ENCODE assay signal across 10 cellular contexts in genomic region chr1:204461331-204462228, GRCh38. TPM values are rescaled to one million over a fixed set of nuclear protein-coding genes. Genes with fewer than 3 reads are reported as not detected.
DNase-seq lines count a peak whose midpoint lies in the region; ATAC-seq, FAIRE-seq and TF ChIP-seq lines count a peak whose summit lies in the region.
"Had no signal": no experiment of that assay in that cellular context is flagged by ENCODE, and none has a peak within 500 bp of the region (broad histone marks: within the 10 kb centered on the region; RNA-seq: fewer than 3 reads in every experiment).

No MANE protein-coding gene starts in this region.

- H3K4me2 ChIP-seq in endothelial cell of umbilical vein (ENCODE audit: insufficient read depth, low read length): peak overlapping the region; percentile 73

- H3K4me1 Mint-ChIP-seq in stimulated activated naive CD8-positive, alpha-beta T cell treated with anti-CD3 and anti-CD28 coated beads, Interleukin-15, amount 100 ng/mL, for 72 hours: peaks cover 61% of the 10 kb centered on the region

- no peak for TF ChIP-seq POLR2A in endothelial cell of umbilical vein (IDR thresholded peaks at IDR 0.05; ENCODE audit: low read depth, low read length)

- no peaks in the 10 kb centered on the region for H3K9me1 ChIP-seq in endothelial cell of umbilical vein (replicated peaks; ENCODE audit: control insufficient read depth, extremely low read depth, insufficient read depth, low read length)

- TF ChIP-seq CTCF in endothelial cell of umbilical vein (IDR thresholded peaks at IDR 0.05; ENCODE audit: extremely low read depth in 1 of 2, insufficient read depth in 1 of 2, low read depth in 1 of 2, low read length in 2 of 2): no peak

- H3K4me3 Mint-ChIP-seq in stimulated activated naive CD8-positive, alpha-beta T cell treated with anti-CD3 and anti-CD28 coated beads, Interleukin-15, amount 100 ng/mL, for 72 hours: peak overlapping the region; percentile 12 to 63

- FAIRE-seq in endothelial cell of umbilical vein (lab: Jason Lieb, UNC): peak; percentile 88
- FAIRE-seq: A204.1 had no signal

- H3K4me1 ChIP-seq in endothelial cell of umbilical vein (ENCODE audit: control insufficient read depth, extremely low read depth, insufficient read depth, low read length) (peaks cover 61% of the 10 kb centered on the region), HAP-1 (no peaks in the 10 kb centered on the region)

- no peaks in the 10 kb centered on the region for H4K20me1 ChIP-seq in endothelial cell of umbilical vein (replicated peaks; ENCODE audit: control insufficient read depth, extremely low read depth, insufficient read depth, low read length)

- peak overlapping the region; percentile 67 to 71 for H3K27ac Mint-ChIP-seq in stimulated activated naive CD8-positive, alpha-beta T cell treated with anti-CD3 and anti-CD28 coated beads, Interleukin-15, amount 100 ng/mL, for 72 hours

- POLR2A ChIA-PET in endothelial cell of umbilical vein (lab: Charles Lee): interaction anchor here (1.5 kb wide), 1 partner anchor 16 kb away, joined by 3 read pairs; no protein-coding TSS in a partner anchor

- peak overlapping the region; percentile 35 for H2AFZ ChIP-seq in endothelial cell of umbilical vein (ENCODE audit: low read depth, low read length)

- peak; percentile 2 to 28 for DNase-seq in activated CD8-positive, alpha-beta memory T cell treated with anti-CD3 and anti-CD28 coated beads for 4 hours (ENCODE audit: low read depth in 2 of 2)
- no peak for DNase-seq in activated CD8-positive, alpha-beta memory T cell treated with anti-CD3 and anti-CD28 coated beads for 24 hours
- DNase-seq in T-helper 22 cell (ENCODE audit: low read depth) (peak; percentile 47), endothelial cell of umbilical vein (ENCODE audit: low read depth, low spot score) (peak; percentile 94), HAP-1 (ENCODE audit: low spot score in 2 of 2) (no peak), NCI-H345 treated with DMSO at 0.1 percent for 48 hours (lab: John Stamatoyannopoulos, UW; ENCODE audit: unreplicated experiment) (no peak), NCI-H2171 (lab: John Stamatoyannopoulos, UW) (no peak)
- DNase-seq in stimulated activated naive CD8-positive, alpha-beta T cell treated with anti-CD3 and anti-CD28 coated beads, Interleukin-15, amount 100 ng/mL, for 72 hours: no peak
- DNase-seq: H7 had no signal

- in situ Hi-C loops in HAP-1 (cut with MboI; ENCODE audit: low sequenced_read_pairs): no loop called here

- H3K36me3 ChIP-seq in endothelial cell of umbilical vein (ENCODE audit: control insufficient read depth in 2 of 2, extremely low read depth in 1 of 2, insufficient read depth in 2 of 2, low read length in 2 of 2): peaks cover 0 to 26% of the 10 kb centered on the region in 2 experiments
- peaks cover 5% of the 10 kb centered on the region for H3K36me3 ChIP-seq in HAP-1 (replicated peaks)

- CTCF ChIA-PET in endothelial cell of umbilical vein (lab: Charles Lee): interaction anchor here (0.8 to 9.2 kb wide), 8 partner anchors 13 to 63 kb away, joined by 3 to 94 read pairs (median 4); partner anchors contain the start of gene PIK3C2B

- H3K79me2 ChIP-seq in endothelial cell of umbilical vein (ENCODE audit: control insufficient read depth, insufficient read depth, low read length): no peaks in the 10 kb centered on the region

- dilution Hi-C loops in endothelial cell of umbilical vein (cut with MboI; ENCODE audit: extremely low pct_ligation_motif_present, low sequenced_read_pairs): no loop called here

- H3K9ac ChIP-seq in endothelial cell of umbilical vein (replicated peaks; ENCODE audit: extremely low read depth, insufficient read depth, low read length): peak overlapping the region; percentile 61

- BruUV-seq in endothelial cell of umbilical vein (replicated peaks; lab: Mats Ljungman, UMichigan): no TSS peak

- H3K27me3 ChIP-seq in endothelial cell of umbilical vein (ENCODE audit: control insufficient read depth in 2 of 2, insufficient read depth in 2 of 2, low read length in 2 of 2) (no peaks in the 10 kb centered on the region), HAP-1 (ENCODE audit: low read depth) (no peaks in the 10 kb centered on the region)

- intact Hi-C loops in endothelial cell of umbilical vein (cut with micrococcal nuclease): loop anchor here (1.0 kb wide), 4 partner anchors 16 to 44 kb away; partner anchors contain the start of gene PIK3C2B

- H3K9me3 ChIP-seq in endothelial cell of umbilical vein (replicated peaks; ENCODE audit: control insufficient read depth, insufficient read depth, low read length): no peaks in the 10 kb centered on the region
- H3K9me3 ChIP-seq in HAP-1: no peaks in the 10 kb centered on the region

- H3K9me3 Mint-ChIP-seq in stimulated activated naive CD8-positive, alpha-beta T cell treated with anti-CD3 and anti-CD28 coated beads, Interleukin-15, amount 100 ng/mL, for 72 hours: no peaks in the 10 kb centered on the region

- H3K4me3 ChIP-seq in endothelial cell of umbilical vein (replicated peaks in 1 of 3; ENCODE audit: insufficient read depth in 1 of 3, low read depth in 1 of 3, low read length in 3 of 3) (peak overlapping the region in 1 of 3 experiments; percentile 30), HAP-1 (no peak overlapping the region)

- peak; percentile 20 for ATAC-seq in stimulated activated naive CD8-positive, alpha-beta T cell treated with anti-CD3 and anti-CD28 coated beads, Interleukin-15, amount 100 ng/mL, for 72 hours

- peak overlapping the region; percentile 94 for H3K27ac ChIP-seq in endothelial cell of umbilical vein (ENCODE audit: insufficient read depth, low read depth, low read length)

- H3K27me3 Mint-ChIP-seq in stimulated activated naive CD8-positive, alpha-beta T cell treated with anti-CD3 and anti-CD28 coated beads, Interleukin-15, amount 100 ng/mL, for 72 hours: no peaks in the 10 kb centered on the region

TF ChIP-seq in endothelial cell of umbilical vein, 7 proteins besides CTCF, POLR2A, EP300 and RAD21:
- TF ChIP-seq, protein P1, sequence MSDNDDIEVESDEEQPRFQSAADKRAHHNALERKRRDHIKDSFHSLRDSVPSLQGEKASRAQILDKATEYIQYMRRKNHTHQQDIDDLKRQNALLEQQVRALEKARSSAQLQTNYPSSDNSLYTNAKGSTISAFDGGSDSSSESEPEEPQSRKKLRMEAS (IDR thresholded peaks at IDR 0.05; ENCODE audit: insufficient read depth, insufficient read length): peak; percentile 15
- TF ChIP-seq POLR2AphosphoS5 (IDR thresholded peaks at IDR 0.05; ENCODE audit: insufficient read depth, low read depth, low read length): peak; percentile 72
- TF ChIP-seq GATA2 (IDR thresholded peaks at IDR 0.05; ENCODE audit: insufficient read depth, insufficient read length, low read depth, low read length): peak; percentile 95
- no peak for TF ChIP-seq JUN (IDR thresholded peaks at IDR 0.05; ENCODE audit: borderline replicate concordance, insufficient read depth, insufficient read length, low read depth)
- TF ChIP-seq FOS (IDR thresholded peaks at IDR 0.05; ENCODE audit: borderline replicate concordance, insufficient read depth, low read length): no peak
- no peak for TF ChIP-seq MYC (IDR thresholded peaks at IDR 0.05; ENCODE audit: low read depth, low read length)
- no peak for TF ChIP-seq EZH2 (IDR thresholded peaks at IDR 0.05; ENCODE audit: borderline replicate concordance, low read depth, low read length, severe bottlenecking)

RNA-seq across cellular contexts. Expression of gene PIK3C2B, which starts 33.0 kb away (rescaled TPM):
- total RNA-seq in endothelial cell of umbilical vein: 41.8 and 49.0 TPM in 2 replicates
- polyA plus RNA-seq in endothelial cell of umbilical vein: 33.7 and 36.3 TPM in 2 replicates
- polyA plus RNA-seq in endothelial cell of umbilical vein (2011; cell fraction: cytosol; rRNA removed): 19.6 and 22.7 TPM in 2 replicates
- 66.4 and 67.8 TPM in 2 replicates for polyA plus RNA-seq in endothelial cell of umbilical vein (2011; cell fraction: nucleus; rRNA removed)
- polyA plus RNA-seq in endothelial cell of umbilical vein (2012): 4.7 and 8.1 TPM in 2 replicates
- 87.9 and 88.7 TPM in 2 replicates for polyA minus RNA-seq in endothelial cell of umbilical vein
- 55.5 TPM for polyA minus RNA-seq in endothelial cell of umbilical vein (2011; cell fraction: cytosol; rRNA and poly(A)+ RNA removed)
- polyA minus RNA-seq in endothelial cell of umbilical vein (2011; cell fraction: nucleus; rRNA and poly(A)+ RNA removed): 89.1 and 98.8 TPM in 2 replicates

RNA-seq across cellular contexts. Expression of gene PPP1R15B, which starts 50.0 kb away (rescaled TPM):
- total RNA-seq in endothelial cell of umbilical vein: 39.8 and 41.7 TPM in 2 replicates
- polyA plus RNA-seq in endothelial cell of umbilical vein: 15.4 and 16.8 TPM in 2 replicates
- 17.9 and 19.4 TPM in 2 replicates for polyA plus RNA-seq in endothelial cell of umbilical vein (2011; cell fraction: cytosol; rRNA removed)
- 19.4 and 23.4 TPM in 2 replicates for polyA plus RNA-seq in endothelial cell of umbilical vein (2011; cell fraction: nucleus; rRNA removed)
- polyA plus RNA-seq in endothelial cell of umbilical vein (2012): 13.3 and 19.0 TPM in 2 replicates
- polyA minus RNA-seq in endothelial cell of umbilical vein: 38.0 and 39.1 TPM in 2 replicates
- 107 TPM for polyA minus RNA-seq in endothelial cell of umbilical vein (2011; cell fraction: cytosol; rRNA and poly(A)+ RNA removed)
- 47.6 and 55.9 TPM in 2 replicates for polyA minus RNA-seq in endothelial cell of umbilical vein (2011; cell fraction: nucleus; rRNA and poly(A)+ RNA removed)

RNA-seq across cellular contexts. Expression of gene MDM4, which starts 54.6 kb away (rescaled TPM):
- total RNA-seq in endothelial cell of umbilical vein: 49.6 and 67.0 TPM in 2 replicates
- 10.4 and 11.7 TPM in 2 replicates for polyA plus RNA-seq in endothelial cell of umbilical vein
- polyA plus RNA-seq in endothelial cell of umbilical vein (2011; cell fraction: cytosol; rRNA removed): 3.3 and 5.0 TPM in 2 replicates
- polyA plus RNA-seq in endothelial cell of umbilical vein (2011; cell fraction: nucleus; rRNA removed): 69.0 and 78.9 TPM in 2 replicates
- 6.3 and 8.8 TPM in 2 replicates for polyA plus RNA-seq in endothelial cell of umbilical vein (2012)
- polyA minus RNA-seq in endothelial cell of umbilical vein: 76.0 and 107 TPM in 2 replicates
- polyA minus RNA-seq in endothelial cell of umbilical vein (2011; cell fraction: cytosol; rRNA and poly(A)+ RNA removed): 10.9 TPM
- polyA minus RNA-seq in endothelial cell of umbilical vein (2011; cell fraction: nucleus; rRNA and poly(A)+ RNA removed): 155 and 217 TPM in 2 replicates

Comparison
In these comparisons a context has a peak if more than half of its experiments do, and no peak if none do; other contexts are left out.
1. DNase-seq: peak in activated CD8-positive, alpha-beta memory T cell treated with anti-CD3 and anti-CD28 coated beads for 4 hours (2 of 2), T-helper 22 cell (single experiment) and endothelial cell of umbilical vein (single experiment); none in activated CD8-positive, alpha-beta memory T cell treated with anti-CD3 and anti-CD28 coated beads for 24 hours (single experiment), stimulated activated naive CD8-positive, alpha-beta T cell treated with anti-CD3 and anti-CD28 coated beads, Interleukin-15, amount 100 ng/mL, for 72 hours (0 of 2), HAP-1 (0 of 2), NCI-H345 treated with DMSO at 0.1 percent for 48 hours (single experiment) and NCI-H2171 (single experiment).